ENCODE assay signal across 23 cellular contexts in the genomic region with DNA sequence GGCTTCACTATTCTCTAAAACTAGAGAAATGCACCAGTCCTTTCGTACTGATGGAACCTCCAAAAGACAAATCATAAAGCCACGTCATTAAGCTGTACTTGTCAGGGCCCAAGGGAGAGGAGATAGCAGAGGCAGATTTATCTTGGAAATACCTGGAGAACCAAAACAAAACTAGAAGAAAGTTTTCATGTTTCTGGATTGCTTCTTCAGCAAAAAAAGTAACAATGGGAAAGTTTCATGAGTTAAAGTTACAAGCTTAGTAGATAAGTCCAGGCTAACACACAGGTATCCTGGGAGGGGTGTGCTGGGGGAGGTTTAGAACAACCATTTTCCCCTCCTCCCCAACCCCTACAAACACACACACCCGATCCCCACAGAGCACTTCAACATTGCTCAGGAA. TPM values are rescaled to one million over a fixed set of nuclear protein-coding genes. Genes with fewer than 3 reads are reported as not detected.
DNase-seq lines count a peak whose midpoint lies in the region; ATAC-seq, FAIRE-seq and TF ChIP-seq lines count a peak whose summit lies in the region.
"Had no signal": no experiment of that assay in that cellular context is flagged by ENCODE, and none has a peak within 500 bp of the region (broad histone marks: within the 10 kb centered on the region; RNA-seq: fewer than 3 reads in every experiment).

No MANE protein-coding gene starts in this region.

- intact Hi-C loops in activated CD4-positive, alpha-beta memory T cell treated with anti-CD3 and anti-CD28 coated beads for 36 hours (cut with micrococcal nuclease), result loop anchor here (10.0 kb wide), 1 partner anchor 272 kb away; a partner anchor contains a TSS
- intact Hi-C loops in testis (cut with DNase I; ENCODE audit: low total_unique reads), result no loop called here

- peaks cover 30% of the 10 kb centered on the region; the same call in 2 of the 3 replicates for H3K4me1 ChIP-seq in A549
- H3K4me1 ChIP-seq in testis, result peaks cover 36% of the 10 kb centered on the region

- CTCF ChIA-PET in A549 (lab: Yijun Ruan, JAX), result interaction anchor here (0.5 to 3.0 kb wide), 4 partner anchors 11 to 152 kb away, joined by 3 to 17 read pairs (median 4); no protein-coding TSS in a partner anchor
- CTCF ChIA-PET in activated CD4-positive, alpha-beta memory T cell treated with anti-CD3 and anti-CD28 coated beads for 36 hours (lab: Charles Lee), result interaction anchor here (1.9 to 5.2 kb wide), 2 partner anchors 11 to 14 kb away, joined by 7 to 37 read pairs; no protein-coding TSS in a partner anchor

- FAIRE-seq in A549 (lab: Jason Lieb, UNC), result no peak
- FAIRE-seq: kidney had no signal

- DNase-seq in T-helper 2 cell treated with Interferon-gamma antibody and Interleukin-4, amounts not matched to agents 5 μg/mL and 100 μg/mL, for 36 hours (ENCODE audit: low spot score), result no peak
- DNase-seq in T-helper 2 cell (no peak), A549 (ENCODE audit: low read depth in 1 of 2, low spot score in 1 of 2) (no peak), mesothelial cell of epicardium (ENCODE audit: low spot score in 2 of 2, unreplicated experiment in 2 of 2) (no peak), foreskin fibroblast (no peak), testis (no peak), DMS153 (lab: John Stamatoyannopoulos, UW) (no peak)
- no peak for DNase-seq in activated CD4-positive, alpha-beta memory T cell treated with anti-CD3 and anti-CD28 coated beads for 36 hours
- DNase-seq: activated CD8-positive, alpha-beta memory T cell treated with anti-CD3 and anti-CD28 coated beads for 24 hours; activated naive CD4-positive, alpha-beta T cell treated with Interleukin-2 at 50 U/mL for 16 hours; esophagus squamous epithelium; HCEC 1CT; head of caudate nucleus; MM.1S; NCI-H187; NCI-H510A; nucleus accumbens; PC-3 had no signal

- no peak overlapping the region for H3K4me2 ChIP-seq in A549

- TF ChIP-seq EP300 in A549 (IDR thresholded peaks at IDR 0.05), result no peak

- peaks cover 15% of the 10 kb centered on the region for H3K36me3 Mint-ChIP-seq in T-helper 2 cell treated with Interferon-gamma antibody and Interleukin-4, amounts not matched to agents 5 μg/mL and 100 μg/mL, for 36 hours (ENCODE audit: low read depth)
- H3K36me3 Mint-ChIP-seq in activated CD4-positive, alpha-beta memory T cell treated with anti-CD3 and anti-CD28 coated beads for 36 hours, result peaks cover 10% of the 10 kb centered on the region
- H3K36me3 Mint-ChIP-seq in mesothelial cell of epicardium, result no peaks in the 10 kb centered on the region

- H3K27me3 Mint-ChIP-seq in T-helper 2 cell treated with Interferon-gamma antibody and Interleukin-4, amounts not matched to agents 5 μg/mL and 100 μg/mL, for 36 hours (ENCODE audit: low read depth), result no peaks in the 10 kb centered on the region
- no peaks in the 10 kb centered on the region for H3K27me3 Mint-ChIP-seq in activated CD4-positive, alpha-beta memory T cell treated with anti-CD3 and anti-CD28 coated beads for 36 hours
- no peaks in the 10 kb centered on the region for H3K27me3 Mint-ChIP-seq in mesothelial cell of epicardium (ENCODE audit: low read depth)

- no peaks in the 10 kb centered on the region for H3K36me3 ChIP-seq in testis (ENCODE audit: low read depth, missing control alignments)
- H3K36me3 ChIP-seq: tibial nerve had no signal

- peaks cover 63% of the 10 kb centered on the region for H3K4me1 Mint-ChIP-seq in T-helper 2 cell treated with Interferon-gamma antibody and Interleukin-4, amounts not matched to agents 5 μg/mL and 100 μg/mL, for 36 hours (ENCODE audit: low read depth)
- peaks cover 91% of the 10 kb centered on the region for H3K4me1 Mint-ChIP-seq in activated CD4-positive, alpha-beta memory T cell treated with anti-CD3 and anti-CD28 coated beads for 36 hours (ENCODE audit: low read depth)
- H3K4me1 Mint-ChIP-seq in mesothelial cell of epicardium, result peaks cover 73% of the 10 kb centered on the region

- 100% methylated on average over 3 of the region's 3 CpGs for WGBS in A549 (ENCODE audit: missing lambda C conversion rate)
- WGBS in testis, 2 donors, result 56 to 68% methylated on average over 3 of the region's 3 CpGs

- H3K27ac Mint-ChIP-seq in T-helper 2 cell treated with Interferon-gamma antibody and Interleukin-4, amounts not matched to agents 5 μg/mL and 100 μg/mL, for 36 hours, result peak overlapping the region; percentile 67
- peak overlapping the region; percentile 46 for H3K27ac Mint-ChIP-seq in activated CD4-positive, alpha-beta memory T cell treated with anti-CD3 and anti-CD28 coated beads for 36 hours
- H3K27ac Mint-ChIP-seq in mesothelial cell of epicardium, result peak overlapping the region; percentile 7

- H3K9me3 ChIP-seq in A549, result no peaks in the 10 kb centered on the region
- H3K9me3 ChIP-seq in testis, result no peaks in the 10 kb centered on the region
- H3K9me3 ChIP-seq: esophagus squamous epithelium, tibial nerve had no signal

- no peak for ATAC-seq in A549

- H3K27me3 ChIP-seq in testis, result no peaks in the 10 kb centered on the region
- H3K27me3 ChIP-seq: esophagus squamous epithelium, tibial nerve had no signal

- no peak overlapping the region for H3K4me3 Mint-ChIP-seq in T-helper 2 cell treated with Interferon-gamma antibody and Interleukin-4, amounts not matched to agents 5 μg/mL and 100 μg/mL, for 36 hours
- no peak overlapping the region for H3K4me3 Mint-ChIP-seq in activated CD4-positive, alpha-beta memory T cell treated with anti-CD3 and anti-CD28 coated beads for 36 hours
- no peak overlapping the region for H3K4me3 Mint-ChIP-seq in mesothelial cell of epicardium

- TF ChIP-seq RAD21 in A549 (conservative IDR thresholded peaks at IDR 0.05 in 1 of 2, IDR thresholded peaks at IDR 0.05 in 1 of 2), result no peak

- H3K9me3 Mint-ChIP-seq in T-helper 2 cell treated with Interferon-gamma antibody and Interleukin-4, amounts not matched to agents 5 μg/mL and 100 μg/mL, for 36 hours, result no peaks in the 10 kb centered on the region
- H3K9me3 Mint-ChIP-seq in activated CD4-positive, alpha-beta memory T cell treated with anti-CD3 and anti-CD28 coated beads for 36 hours, result no peaks in the 10 kb centered on the region
- H3K9me3 Mint-ChIP-seq in mesothelial cell of epicardium, result no peaks in the 10 kb centered on the region

- H3K27ac ChIP-seq in A549, result no peak overlapping the region
- no peak overlapping the region for H3K27ac ChIP-seq in testis
- H3K27ac ChIP-seq: C4-2B, esophagus squamous epithelium had no signal

- H3K4me3 ChIP-seq in A549, result no peak overlapping the region
- no peak overlapping the region for H3K4me3 ChIP-seq in foreskin fibroblast (ENCODE audit: low read depth in 1 of 2, low read length in 2 of 2)
- no peak overlapping the region for H3K4me3 ChIP-seq in testis
- H3K4me3 ChIP-seq: esophagus squamous epithelium, SK-N-MC, skin epidermis, tibial nerve had no signal

- TF ChIP-seq CTCF in A549 (IDR thresholded peaks at IDR 0.05) (no peak), mesothelial cell of epicardium (IDR thresholded peaks at IDR 0.05; ENCODE audit: unreplicated experiment) (no peak), foreskin fibroblast (IDR thresholded peaks at IDR 0.05; ENCODE audit: low read depth, low read length) (no peak), testis (IDR thresholded peaks at IDR 0.05) (no peak)

- TF ChIP-seq POLR2A in A549 (IDR thresholded peaks at IDR 0.05; ENCODE audit: low read length) (no peak), testis (IDR thresholded peaks at IDR 0.05) (no peak)

- POLR2A ChIA-PET in A549 (lab: Yijun Ruan, JAX), result no interaction called here
- POLR2A ChIA-PET in activated CD4-positive, alpha-beta memory T cell treated with anti-CD3 and anti-CD28 coated beads for 36 hours (lab: Charles Lee), result no interaction called here

RNA-seq across cellular contexts. Expression of a gene that starts 21.6 kb away (rescaled TPM):
- polyA plus RNA-seq in A549 (2011; rRNA removed) (39.2 and 43.3 TPM in 2 replicates), A549 (2017; fragmentation: RNase III; extraction: RNeasy Plus Mini Kit Qiagen cat#74134 plus additional on column Dnase treatment) (48.0 to 54.7 TPM (median 53.5 TPM) in 3 replicates), testis (ENCODE audit: insufficient read depth, low read depth, low replicate concordance) (142 TPM)
- polyA plus RNA-seq in A549 (2012; cell fraction: cytosol; rRNA removed), result 89.0 and 96.0 TPM in 2 replicates
- 108 and 164 TPM in 2 replicates for polyA plus RNA-seq in A549 (2012; cell fraction: nucleus; rRNA removed)
- polyA minus RNA-seq in A549 (2011; rRNA and poly(A)+ RNA removed), result 37.9 and 48.2 TPM in 2 replicates
- 10 to 100 TPM; 78.1 to 81.3 TPM for total RNA-seq in activated CD4-positive, alpha-beta memory T cell treated with anti-CD3 and anti-CD28 coated beads for 36 hours
- total RNA-seq in mesothelial cell of epicardium (83.3 to 89.8 TPM (median 87.2 TPM) in 3 replicates), testis (100 to 1,000 TPM; 145 to 148 TPM)

RNA-seq across cellular contexts. Expression of a gene that starts 42.3 kb away (rescaled TPM):
- 1.2 and 1.4 TPM in 2 replicates for polyA plus RNA-seq in A549 (2011; rRNA removed)
- 1.3 and 1.7 TPM in 2 replicates for polyA plus RNA-seq in A549 (2012; cell fraction: cytosol; rRNA removed)
- 9.3 and 9.4 TPM in 2 replicates for polyA plus RNA-seq in A549 (2012; cell fraction: nucleus; rRNA removed)
- 1.5 to 2.0 TPM (median 1.7 TPM) in 3 replicates for polyA plus RNA-seq in A549 (2017; fragmentation: RNase III; extraction: RNeasy Plus Mini Kit Qiagen cat#74134 plus additional on column Dnase treatment)
- 0.50 and 0.97 TPM in 2 replicates for polyA minus RNA-seq in A549 (2011; rRNA and poly(A)+ RNA removed)
- total RNA-seq in activated CD4-positive, alpha-beta memory T cell treated with anti-CD3 and anti-CD28 coated beads for 36 hours, result 1 to 10 TPM; 3.7 to 3.9 TPM
- 16.2 to 17.2 TPM (median 16.7 TPM) in 3 replicates for total RNA-seq in mesothelial cell of epicardium
- total RNA-seq in testis, result 10 to 100 TPM in 1 of 2 donors, 1 to 10 TPM in 1; 9.4 to 13.9 TPM
- 20.9 TPM for polyA plus RNA-seq in testis (ENCODE audit: insufficient read depth, low read depth, low replicate concordance)

RNA-seq across cellular contexts. Expression of a gene that starts 51.7 kb away (rescaled TPM):
- 1.1 and 1.5 TPM in 2 replicates for polyA plus RNA-seq in A549 (2011; rRNA removed)
- polyA plus RNA-seq in A549 (2012; cell fraction: cytosol; rRNA removed), result 0.73 and 1.0 TPM in 2 replicates
- polyA plus RNA-seq in A549 (2012; cell fraction: nucleus; rRNA removed), result 3.3 and 3.7 TPM in 2 replicates
- polyA plus RNA-seq in A549 (2017; fragmentation: RNase III; extraction: RNeasy Plus Mini Kit Qiagen cat#74134 plus additional on column Dnase treatment), result 0.79 to 1.6 TPM (median 1.4 TPM) in 3 replicates
- 1.1 and 1.2 TPM in 2 replicates for polyA minus RNA-seq in A549 (2011; rRNA and poly(A)+ RNA removed)
- total RNA-seq in activated CD4-positive, alpha-beta memory T cell treated with anti-CD3 and anti-CD28 coated beads for 36 hours, result 1 to 10 TPM; 2.9 to 3.3 TPM
- 11.0 to 12.3 TPM (median 11.0 TPM) in 3 replicates for total RNA-seq in mesothelial cell of epicardium
- 1 to 10 TPM; 7.4 to 7.7 TPM for total RNA-seq in testis
- 3.4 TPM for polyA plus RNA-seq in testis (ENCODE audit: insufficient read depth, low read depth, low replicate concordance)

RNA-seq across cellular contexts. Expression of a gene that starts 52.7 kb away (rescaled TPM):
- polyA plus RNA-seq in A549 (2011; rRNA removed), result 75.0 and 98.5 TPM in 2 replicates
- polyA plus RNA-seq in A549 (2012; cell fraction: cytosol; rRNA removed), result 546 and 604 TPM in 2 replicates
- polyA plus RNA-seq in A549 (2012; cell fraction: nucleus; rRNA removed), result 406 and 515 TPM in 2 replicates
- polyA plus RNA-seq in A549 (2017; fragmentation: RNase III; extraction: RNeasy Plus Mini Kit Qiagen cat#74134 plus additional on column Dnase treatment), result 170 to 173 TPM (median 171 TPM) in 3 replicates
- polyA minus RNA-seq in A549 (2011; rRNA and poly(A)+ RNA removed), result 8.8 and 13.7 TPM in 2 replicates
- total RNA-seq in activated CD4-positive, alpha-beta memory T cell treated with anti-CD3 and anti-CD28 coated beads for 36 hours, result 100 to 1,000 TPM; 224 to 226 TPM
- total RNA-seq in mesothelial cell of epicardium, result 229 to 235 TPM (median 233 TPM) in 3 replicates
- 100 to 1,000 TPM; 167 to 194 TPM for total RNA-seq in testis
- polyA plus RNA-seq in testis (ENCODE audit: insufficient read depth, low read depth, low replicate concordance), result 170 TPM

Comparison
In these comparisons a context has a peak if more than half of its experiments do, and no peak if none do; other contexts are left out.
1. H3K27ac Mint-ChIP-seq: peak in every context shown above with its lines; median percentile 67 in T-helper 2 cell treated with Interferon-gamma antibody and Interleukin-4, amounts not matched to agents 5 μg/mL and 100 μg/mL, for 36 hours; 46 in activated CD4-positive, alpha-beta memory T cell treated with anti-CD3 and anti-CD28 coated beads for 36 hours; 7 in mesothelial cell of epicardium.